14 cellular contexts compared by ENCODE assay signal in genomic region chr3:193851941-193852674, GRCh38.
A peak's percentile ranks its signal among the peaks of the same experiment; 100 is the strongest.
DNase-seq lines count a peak whose midpoint lies in the region; ATAC-seq, FAIRE-seq and TF ChIP-seq lines count a peak whose summit lies in the region.
"Had no signal": no experiment of that assay in that cellular context is flagged by ENCODE, and none has a peak within 500 bp of the region (broad histone marks: within the 10 kb centered on the region; RNA-seq: fewer than 3 reads in every experiment).

No MANE protein-coding gene starts in this region.

- FAIRE-seq in K562 (lab: Jason Lieb, UNC), result no peak
- FAIRE-seq: colon, islet of Langerhans had no signal

- CTCF ChIA-PET in K562 (lab: Yijun Ruan, JAX; ENCODE audit: low intra/inter-chr PET ratio), result no interaction called here

- H3K9me3 ChIP-seq in K562 (replicated peaks; ENCODE audit: control insufficient read depth, insufficient read depth, low read depth, low read length) (0 out of 2 replicates have a peak, but pooled peaks cover 3% of the 10 kb centered on the region), stomach (no peaks in the 10 kb centered on the region)
- H3K9me3 ChIP-seq: vagina had no signal

- H3K4me3 ChIP-seq in K562 (no peak overlapping the region), stomach (no peak overlapping the region)
- H3K4me3 ChIP-seq: vagina had no signal

- H3K36me3 ChIP-seq in K562 (ENCODE audit: control insufficient read depth, insufficient read depth, low read length) (no peaks in the 10 kb centered on the region), stomach (no peaks in the 10 kb centered on the region)
- H3K36me3 ChIP-seq: vagina had no signal

- H4K20me1 ChIP-seq in K562 (replicated peaks; ENCODE audit: control insufficient read depth, insufficient read depth, low read length), result no peaks in the 10 kb centered on the region

- intact Hi-C loops in K562 (cut with micrococcal nuclease) (loop anchor here (2.0 to 5.0 kb wide), 4 partner anchors 15 to 150 kb away; no protein-coding TSS in a partner anchor), stomach (cut with DNase I; ENCODE audit: low total_unique reads) (no loop called here)

- 51% methylated on average over 13 of the region's 13 CpGs for WGBS in K562 (ENCODE audit: insufficient coverage, low coverage, missing lambda C conversion rate)
- WGBS in stomach, 5 donors, result 26 to 49% (median 32%) methylated on average over 13 of the region's 13 CpGs

- BruUV-seq in K562 (replicated peaks; lab: Mats Ljungman, UMichigan), result no TSS peak

- TF ChIP-seq POLR2A in K562 (conservative IDR thresholded peaks at IDR 0.05) (no peak), stomach (IDR thresholded peaks at IDR 0.05) (no peak)

- TF ChIP-seq EP300 in K562 (IDR thresholded peaks at IDR 0.05; ENCODE audit: low read length) (no peak), stomach (IDR thresholded peaks at IDR 0.05) (no peak)

- H3K27ac ChIP-seq in K562 (ENCODE audit: extremely low read depth, low read depth, low read length) (peak overlapping the region; percentile 59), stomach (peak overlapping the region; percentile 77 to 89 (median 80))
- H3K27ac ChIP-seq: vagina had no signal

- ATAC-seq in K562 (no peak; the same call in 1 of the 3 replicates), GM21390 (IDR thresholded peaks at IDR 0.05; ENCODE audit: unreplicated experiment) (no peak), HG02981 (IDR thresholded peaks at IDR 0.05; ENCODE audit: unreplicated experiment) (no peak)
- ATAC-seq: activated CD8-positive, alpha-beta memory T cell treated with anti-CD3 and anti-CD28 coated beads, Interleukin-2, amount 10 ng/mL, durations not matched to agents 7 days and 5 days had no signal

- POLR2A ChIA-PET in K562 (lab: Yijun Ruan, JAX), result interaction anchor here (0.6 to 1.2 kb wide), 3 partner anchors 9 to 88 kb away, joined by 3 to 4 read pairs (median 3); no protein-coding TSS in a partner anchor

- H3K27me3 ChIP-seq in K562 (ENCODE audit: control insufficient read depth in 2 of 2, insufficient read depth in 2 of 2, low read length in 2 of 2), result no peaks in the 10 kb centered on the region
- H3K27me3 ChIP-seq in stomach, result no peaks in the 10 kb centered on the region
- H3K27me3 ChIP-seq: vagina had no signal

- peak; percentile 71 for DNase-seq in HT-29 (ENCODE audit: low spot score)
- DNase-seq in K562 (ENCODE audit: extremely low read depth in 1 of 4, low spot score in 3 of 4), result no peak
- DNase-seq in iPS-NIHi11 (ENCODE audit: low spot score), result peak; percentile 79
- DNase-seq in stomach, result peak; percentile 88
- no peak for DNase-seq in NK-92 (lab: John Stamatoyannopoulos, UW; ENCODE audit: unreplicated experiment)
- no peak for DNase-seq in RKO (ENCODE audit: low spot score)
- DNase-seq: activated CD8-positive, alpha-beta memory T cell treated with anti-CD3 and anti-CD28 coated beads, Interleukin-2, amount 10 ng/mL, durations not matched to agents 7 days and 5 days; EL; NCI-H1092 had no signal

- H3K4me1 ChIP-seq in K562 (replicated peaks in 1 of 2; ENCODE audit: control insufficient read depth in 2 of 2, insufficient read depth in 2 of 2, low read length in 2 of 2) (peaks cover 11 to 53% of the 10 kb centered on the region in 2 experiments; a peak in 4 of 5 replicates), stomach (peaks cover 27 to 33% (median 29%) of the 10 kb centered on the region in 4 donors)

- H3K9me1 ChIP-seq in K562 (ENCODE audit: control insufficient read depth, insufficient read depth, low read length), result no peaks in the 10 kb centered on the region

- TF ChIP-seq RAD21 in K562 (CRISPR knock-in tag; conservative IDR thresholded peaks at IDR 0.05 in 1 of 2, IDR thresholded peaks at IDR 0.05 in 1 of 2), result no peak

- H3K9ac ChIP-seq in K562 (ENCODE audit: insufficient read depth in 1 of 2, low read depth in 2 of 2, low read length in 2 of 2), result peak overlapping the region in 1 of 2 experiments; percentile 38; a peak in 2 of 4 replicates

- 0 out of 2 replicates have a peak overlapping the region, but pooled peaks have one; percentile 12 for H3K4me2 ChIP-seq in K562 (ENCODE audit: insufficient read depth, low read length)

- peak overlapping the region; percentile 78 for H2AFZ ChIP-seq in K562 (ENCODE audit: low read depth, low read length)

- TF ChIP-seq CTCF in K562 (IDR thresholded peaks at IDR 0.05 in 2 of 3, conservative IDR thresholded peaks at IDR 0.05 in 1 of 3; ENCODE audit: insufficient read depth in 2 of 3, low read depth in 1 of 3, low read length in 3 of 3) (no peak), stomach (IDR thresholded peaks at IDR 0.05) (no peak)

- in situ Hi-C loops in K562 (cut with MboI), result no loop called here

- H3K79me2 ChIP-seq in K562 (ENCODE audit: control insufficient read depth, insufficient read depth, low read length), result no peaks in the 10 kb centered on the region

TF ChIP-seq in K562, 482 proteins besides CTCF, POLR2A, EP300 and RAD21 (continues in another document):
- TF ChIP-seq SMAD4 (CRISPR knock-in tag; conservative IDR thresholded peaks at IDR 0.05) (peak; percentile 65), ETV5 (CRISPR knock-in tag; IDR thresholded peaks at IDR 0.05; ENCODE audit: low read depth) (no peak), MED1 (CRISPR knock-in tag; IDR thresholded peaks at IDR 0.05; ENCODE audit: borderline replicate concordance) (no peak), CBX3 (IDR thresholded peaks at IDR 0.05; ENCODE audit: borderline replicate concordance in 1 of 2, low read length in 2 of 2) (no peak), ZC3H11A (IDR thresholded peaks at IDR 0.05; ENCODE audit: low read depth, low read length) (no peak), ARHGAP35 (IDR thresholded peaks at IDR 0.05; ENCODE audit: partially characterized antibody) (no peak), ZNF431 (CRISPR knock-in tag; IDR thresholded peaks at IDR 0.05) (no peak), SREBF1 (IDR thresholded peaks at IDR 0.05; ENCODE audit: borderline replicate concordance, low read depth, low read length) (no peak), ATF1 (CRISPR knock-in tag; IDR thresholded peaks at IDR 0.05) (no peak), ATF1 (tag; IDR thresholded peaks at IDR 0.05) (no peak), JUND (IDR thresholded peaks at IDR 0.05; ENCODE audit: borderline replicate concordance, low read depth, low read length) (0 out of 2 replicates have a peak, but pooled peaks have one; percentile 11), JUND (tag; IDR thresholded peaks at IDR 0.05; ENCODE audit: borderline replicate concordance, low read depth, low read length) (0 out of 3 replicates have a peak, but pooled peaks have one; percentile 11), CBX8 (IDR thresholded peaks at IDR 0.05; ENCODE audit: borderline replicate concordance, extremely low read depth, low read depth, low read length, poor library complexity, severe bottlenecking) (no peak), NR3C1 (CRISPR knock-in tag; IDR thresholded peaks at IDR 0.05) (no peak), CHD4 (IDR thresholded peaks at IDR 0.05; ENCODE audit: insufficient read depth, insufficient replicate concordance, low read depth, low read length, poor library complexity, severe bottlenecking) (no peak), SAP30 (IDR thresholded peaks at IDR 0.05; ENCODE audit: borderline replicate concordance, insufficient read depth, low read depth, low read length, poor library complexity, severe bottlenecking) (no peak), MCM2 (IDR thresholded peaks at IDR 0.05; ENCODE audit: low read depth) (no peak), CEBPB (tag; IDR thresholded peaks at IDR 0.05) (no peak), POLR2H (tag; IDR thresholded peaks at IDR 0.05; ENCODE audit: low read depth) (no peak), SUPT5H (IDR thresholded peaks at IDR 0.05) (no peak), NFXL1 (CRISPR knock-in tag; IDR thresholded peaks at IDR 0.05) (no peak), NFRKB (IDR thresholded peaks at IDR 0.05; ENCODE audit: low read depth) (0 out of 2 replicates have a peak, but pooled peaks have one; percentile 48), ZNF23 (CRISPR knock-in tag; IDR thresholded peaks at IDR 0.05) (no peak)
- TF ChIP-seq, protein P1, sequence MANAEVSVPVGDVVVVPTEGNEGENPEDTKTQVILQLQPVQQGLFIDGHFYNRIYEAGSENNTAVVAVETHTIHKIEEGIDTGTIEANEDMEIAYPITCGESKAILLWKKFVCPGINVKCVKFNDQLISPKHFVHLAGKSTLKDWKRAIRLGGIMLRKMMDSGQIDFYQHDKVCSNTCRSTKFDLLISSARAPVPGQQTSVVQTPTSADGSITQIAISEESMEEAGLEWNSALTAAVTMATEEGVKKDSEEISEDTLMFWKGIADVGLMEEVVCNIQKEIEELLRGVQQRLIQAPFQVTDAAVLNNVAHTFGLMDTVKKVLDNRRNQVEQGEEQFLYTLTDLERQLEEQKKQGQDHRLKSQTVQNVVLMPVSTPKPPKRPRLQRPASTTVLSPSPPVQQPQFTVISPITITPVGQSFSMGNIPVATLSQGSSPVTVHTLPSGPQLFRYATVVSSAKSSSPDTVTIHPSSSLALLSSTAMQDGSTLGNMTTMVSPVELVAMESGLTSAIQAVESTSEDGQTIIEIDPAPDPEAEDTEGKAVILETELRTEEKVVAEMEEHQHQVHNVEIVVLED (CRISPR knock-in tag; IDR thresholded peaks at IDR 0.05), result no peak
- TF ChIP-seq, protein P2, sequence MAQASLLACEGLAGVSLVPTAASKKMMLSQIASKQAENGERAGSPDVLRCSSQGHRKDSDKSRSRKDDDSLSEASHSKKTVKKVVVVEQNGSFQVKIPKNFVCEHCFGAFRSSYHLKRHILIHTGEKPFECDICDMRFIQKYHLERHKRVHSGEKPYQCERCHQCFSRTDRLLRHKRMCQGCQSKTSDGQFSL (CRISPR knock-in tag; IDR thresholded peaks at IDR 0.05), result no peak
- TF ChIP-seq, protein P2 (tag; IDR thresholded peaks at IDR 0.05), result no peak
- TF ChIP-seq, protein P3, sequence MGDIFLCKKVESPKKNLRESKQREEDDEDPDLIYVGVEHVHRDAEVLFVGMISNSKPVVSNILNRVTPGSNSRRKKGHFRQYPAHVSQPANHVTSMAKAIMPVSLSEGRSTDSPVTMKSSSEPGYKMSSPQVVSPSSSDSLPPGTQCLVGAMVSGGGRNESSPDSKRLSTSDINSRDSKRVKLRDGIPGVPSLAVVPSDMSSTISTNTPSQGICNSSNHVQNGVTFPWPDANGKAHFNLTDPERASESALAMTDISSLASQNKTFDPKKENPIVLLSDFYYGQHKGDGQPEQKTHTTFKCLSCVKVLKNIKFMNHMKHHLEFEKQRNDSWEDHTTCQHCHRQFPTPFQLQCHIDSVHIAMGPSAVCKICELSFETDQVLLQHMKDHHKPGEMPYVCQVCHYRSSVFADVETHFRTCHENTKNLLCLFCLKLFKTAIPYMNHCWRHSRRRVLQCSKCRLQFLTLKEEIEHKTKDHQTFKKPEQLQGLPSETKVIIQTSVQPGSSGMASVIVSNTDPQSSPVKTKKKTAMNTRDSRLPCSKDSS (IDR thresholded peaks at IDR 0.05; ENCODE audit: low read depth, partially characterized antibody), result no peak

Comparison
In these comparisons a context has a peak if more than half of its experiments do, and no peak if none do; other contexts are left out.
1. DNase-seq: peak in HT-29 (single experiment), iPS-NIHi11 (single experiment) and stomach (single experiment); none in K562 (0 of 4), NK-92 (single experiment) and RKO (single experiment).